8 cellular contexts compared by ENCODE assay signal in genomic region chr11:91188484-91188883, GRCh38.
"Had no signal": no experiment of that assay in that cellular context is flagged by ENCODE, and none has a peak within 500 bp of the region (broad histone marks: within the 10 kb centered on the region; RNA-seq: fewer than 3 reads in every experiment).

No MANE protein-coding gene starts in this region.

- H3K27me3 Mint-ChIP-seq: IgD-negative memory B cell had no signal

- H3K27ac ChIP-seq: HL-60 had no signal

- DNase-seq: GOT3, H7, HFFc6 had no signal

- H3K36me3 ChIP-seq: HAP-1 had no signal

- H3K4me3 Mint-ChIP-seq: HFFc6, IgD-negative memory B cell had no signal

- H3K4me3 ChIP-seq: HAP-1 had no signal

- H3K27ac Mint-ChIP-seq: HFFc6, IgD-negative memory B cell had no signal

- H3K4me1 Mint-ChIP-seq: IgD-negative memory B cell had no signal

- H3K4me1 ChIP-seq: HAP-1 had no signal

- ATAC-seq: HCT116, HepG2 had no signal

- H3K9me3 ChIP-seq: HAP-1 had no signal

- H3K36me3 Mint-ChIP-seq: IgD-negative memory B cell had no signal

- H3K9me3 Mint-ChIP-seq: IgD-negative memory B cell had no signal
